1 cellular context compared by ENCODE assay signal in the genomic region with DNA sequence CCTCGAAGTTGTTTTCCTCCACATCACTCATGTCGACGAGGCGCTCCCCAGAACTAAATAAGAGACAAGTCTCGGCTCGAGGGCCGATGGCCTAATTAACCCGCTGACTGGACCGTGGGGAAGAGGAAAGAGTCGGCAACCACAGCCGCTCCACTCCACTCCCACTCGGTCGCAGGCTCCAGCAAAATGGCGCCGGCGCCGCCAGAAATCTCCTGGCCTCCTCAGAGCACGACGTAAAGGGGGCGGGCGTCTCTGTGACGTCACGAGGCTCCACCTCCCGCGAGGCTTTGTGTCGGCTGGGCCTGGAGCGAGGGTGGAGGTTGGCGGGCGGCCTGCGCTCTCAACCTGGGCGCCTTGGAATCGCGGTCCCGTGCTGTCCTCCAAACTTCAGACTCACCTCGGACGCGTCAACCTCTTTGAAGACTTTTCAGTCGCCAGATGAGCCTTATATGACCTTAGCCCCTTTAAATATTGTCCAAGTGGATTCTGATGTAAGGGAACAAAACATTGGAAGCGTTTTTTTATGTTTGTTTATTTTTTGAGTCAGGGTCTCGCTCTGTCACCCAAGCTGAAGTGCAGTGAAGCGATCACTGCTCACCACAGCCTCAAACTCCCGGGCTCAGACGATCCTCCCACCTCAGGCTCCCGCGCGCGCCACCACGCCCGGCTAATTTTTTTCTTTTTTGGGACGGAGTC.
TF ChIP-seq lines count a peak whose summit lies in the region.

A gene (minus strand): TSS at position 188 of the 696 bp plus-strand sequence. CDS start 157 bp downstream, at position 31.

TF ChIP-seq in K562, 482 proteins besides CTCF, POLR2A, EP300 and RAD21 (continued from another document and continues in another):
- TF ChIP-seq, protein P1, sequence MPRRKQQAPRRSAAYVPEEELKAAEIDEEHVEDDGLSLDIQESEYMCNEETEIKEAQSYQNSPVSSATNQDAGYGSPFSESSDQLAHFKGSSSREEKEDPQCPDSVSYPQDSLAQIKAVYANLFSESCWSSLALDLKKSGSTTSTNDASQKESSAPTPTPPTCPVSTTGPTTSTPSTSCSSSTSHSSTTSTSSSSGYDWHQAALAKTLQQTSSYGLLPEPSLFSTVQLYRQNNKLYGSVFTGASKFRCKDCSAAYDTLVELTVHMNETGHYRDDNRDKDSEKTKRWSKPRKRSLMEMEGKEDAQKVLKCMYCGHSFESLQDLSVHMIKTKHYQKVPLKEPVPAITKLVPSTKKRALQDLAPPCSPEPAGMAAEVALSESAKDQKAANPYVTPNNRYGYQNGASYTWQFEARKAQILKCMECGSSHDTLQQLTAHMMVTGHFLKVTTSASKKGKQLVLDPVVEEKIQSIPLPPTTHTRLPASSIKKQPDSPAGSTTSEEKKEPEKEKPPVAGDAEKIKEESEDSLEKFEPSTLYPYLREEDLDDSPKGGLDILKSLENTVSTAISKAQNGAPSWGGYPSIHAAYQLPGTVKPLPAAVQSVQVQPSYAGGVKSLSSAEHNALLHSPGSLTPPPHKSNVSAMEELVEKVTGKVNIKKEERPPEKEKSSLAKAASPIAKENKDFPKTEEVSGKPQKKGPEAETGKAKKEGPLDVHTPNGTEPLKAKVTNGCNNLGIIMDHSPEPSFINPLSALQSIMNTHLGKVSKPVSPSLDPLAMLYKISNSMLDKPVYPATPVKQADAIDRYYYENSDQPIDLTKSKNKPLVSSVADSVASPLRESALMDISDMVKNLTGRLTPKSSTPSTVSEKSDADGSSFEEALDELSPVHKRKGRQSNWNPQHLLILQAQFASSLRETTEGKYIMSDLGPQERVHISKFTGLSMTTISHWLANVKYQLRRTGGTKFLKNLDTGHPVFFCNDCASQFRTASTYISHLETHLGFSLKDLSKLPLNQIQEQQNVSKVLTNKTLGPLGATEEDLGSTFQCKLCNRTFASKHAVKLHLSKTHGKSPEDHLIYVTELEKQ (CRISPR knock-in tag; IDR thresholded peaks at IDR 0.05), result no peak
- TF ChIP-seq NR2F6 (CRISPR knock-in tag; IDR thresholded peaks at IDR 0.05) (no peak), POLR2AphosphoS5 (IDR thresholded peaks at IDR 0.05; ENCODE audit: control insufficient read depth, insufficient read depth, low read depth, low read length) (peak; percentile 96), KAT2B (IDR thresholded peaks at IDR 0.05; ENCODE audit: low read depth, low read length) (no peak), CBX2 (IDR thresholded peaks at IDR 0.05; ENCODE audit: insufficient read depth, low read length, poor library complexity, severe bottlenecking) (no peak), NFE2L1 (tag; IDR thresholded peaks at IDR 0.05; ENCODE audit: borderline replicate concordance, low read depth) (no peak), BRF1 (IDR thresholded peaks at IDR 0.05; ENCODE audit: borderline replicate concordance, extremely low read depth, insufficient read length) (no peak), DMBX1 (CRISPR knock-in tag; IDR thresholded peaks at IDR 0.05; ENCODE audit: borderline replicate concordance) (no peak), ASH1L (IDR thresholded peaks at IDR 0.05; ENCODE audit: borderline replicate concordance, low read depth, partially characterized antibody) (peak; percentile 42), SMAD2 (IDR thresholded peaks at IDR 0.05; ENCODE audit: low read depth, low read length) (no peak), ZNF507 (tag; conservative IDR thresholded peaks at IDR 0.05) (no peak), NCOA4 (IDR thresholded peaks at IDR 0.05; ENCODE audit: partially characterized antibody) (peak; percentile 23), SRSF9 (IDR thresholded peaks at IDR 0.05; ENCODE audit: borderline replicate concordance, low read depth, low read length) (no peak), BCL6 (CRISPR knock-in tag; IDR thresholded peaks at IDR 0.05) (no peak), ARID2 (IDR thresholded peaks at IDR 0.05) (no peak), POU5F1 (IDR thresholded peaks at IDR 0.05; ENCODE audit: borderline replicate concordance, low read depth, low read length, partially characterized antibody) (no peak), TOE1 (IDR thresholded peaks at IDR 0.05; ENCODE audit: borderline replicate concordance) (peak; percentile 31; the same call in 1 of the 2 replicates), TOE1 (CRISPR knock-in tag; IDR thresholded peaks at IDR 0.05; ENCODE audit: borderline replicate concordance, low read depth) (no peak), TRIM28 (IDR thresholded peaks at IDR 0.05) (peak; percentile 7; the same call in 1 of the 2 replicates), TEAD1 (CRISPR knock-in tag; IDR thresholded peaks at IDR 0.05) (0 out of 4 replicates have a peak, but pooled peaks of 1 of the 2 experiments have one; percentile 13), HNRNPUL1 (IDR thresholded peaks at IDR 0.05; ENCODE audit: low read length) (no peak), GATAD2A (IDR thresholded peaks at IDR 0.05) (no peak), MTA1 (IDR thresholded peaks at IDR 0.05; ENCODE audit: borderline replicate concordance) (no peak), GABPB2 (CRISPR knock-in tag; conservative IDR thresholded peaks at IDR 0.05) (no peak), SAFB2 (IDR thresholded peaks at IDR 0.05; ENCODE audit: borderline replicate concordance, low read depth, low read length, severe bottlenecking) (no peak), HDAC3 (IDR thresholded peaks at IDR 0.05; ENCODE audit: borderline replicate concordance, partially characterized antibody) (peak; percentile 10), NR1H2 (CRISPR knock-in tag; IDR thresholded peaks at IDR 0.05) (no peak), TCFL5 (CRISPR knock-in tag; conservative IDR thresholded peaks at IDR 0.05) (no peak), ILK (tag; IDR thresholded peaks at IDR 0.05; ENCODE audit: borderline replicate concordance, low read depth) (no peak), ZNF121 (CRISPR knock-in tag; conservative IDR thresholded peaks at IDR 0.05) (no peak), BMI1 (IDR thresholded peaks at IDR 0.05; ENCODE audit: low read length) (no peak), PHB2 (IDR thresholded peaks at IDR 0.05; ENCODE audit: low read depth) (no peak), ESRRA (IDR thresholded peaks at IDR 0.05; ENCODE audit: borderline replicate concordance, low read depth) (no peak; the same call in 1 of the 2 replicates), ZBTB8A (IDR thresholded peaks at IDR 0.05; ENCODE audit: partially characterized antibody) (no peak), FOXK2 (conservative IDR thresholded peaks at IDR 0.05 in 1 of 2, IDR thresholded peaks at IDR 0.05 in 1 of 2; ENCODE audit: low read depth in 2 of 2) (peak; percentile 57 to 66; a peak in 3 of 4 replicates), DPF2 (IDR thresholded peaks at IDR 0.05) (peak; percentile 39)
- TF ChIP-seq, protein P2, sequence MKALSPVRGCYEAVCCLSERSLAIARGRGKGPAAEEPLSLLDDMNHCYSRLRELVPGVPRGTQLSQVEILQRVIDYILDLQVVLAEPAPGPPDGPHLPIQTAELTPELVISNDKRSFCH (CRISPR knock-in tag; IDR thresholded peaks at IDR 0.05), result no peak
- TF ChIP-seq, protein P2 (tag; IDR thresholded peaks at IDR 0.05), result 0 out of 2 replicates have a peak, but pooled peaks have one; percentile 54
- TF ChIP-seq, protein P3, sequence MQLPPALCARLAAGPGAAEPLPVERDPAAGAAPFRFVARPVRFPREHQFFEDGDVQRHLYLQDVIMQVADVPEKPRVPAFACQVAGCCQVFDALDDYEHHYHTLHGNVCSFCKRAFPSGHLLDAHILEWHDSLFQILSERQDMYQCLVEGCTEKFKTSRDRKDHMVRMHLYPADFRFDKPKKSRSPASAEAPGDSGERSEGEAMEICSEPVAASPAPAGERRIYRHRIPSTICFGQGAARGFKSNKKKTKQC (CRISPR knock-in tag; IDR thresholded peaks at IDR 0.05), result no peak
- TF ChIP-seq, protein P4, sequence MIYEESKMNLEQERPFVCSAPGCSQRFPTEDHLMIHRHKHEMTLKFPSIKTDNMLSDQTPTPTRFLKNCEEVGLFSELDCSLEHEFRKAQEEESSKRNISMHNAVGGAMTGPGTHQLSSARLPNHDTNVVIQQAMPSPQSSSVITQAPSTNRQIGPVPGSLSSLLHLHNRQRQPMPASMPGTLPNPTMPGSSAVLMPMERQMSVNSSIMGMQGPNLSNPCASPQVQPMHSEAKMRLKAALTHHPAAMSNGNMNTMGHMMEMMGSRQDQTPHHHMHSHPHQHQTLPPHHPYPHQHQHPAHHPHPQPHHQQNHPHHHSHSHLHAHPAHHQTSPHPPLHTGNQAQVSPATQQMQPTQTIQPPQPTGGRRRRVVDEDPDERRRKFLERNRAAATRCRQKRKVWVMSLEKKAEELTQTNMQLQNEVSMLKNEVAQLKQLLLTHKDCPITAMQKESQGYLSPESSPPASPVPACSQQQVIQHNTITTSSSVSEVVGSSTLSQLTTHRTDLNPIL (CRISPR knock-in tag; IDR thresholded peaks at IDR 0.05), result no peak
- TF ChIP-seq, protein P5, sequence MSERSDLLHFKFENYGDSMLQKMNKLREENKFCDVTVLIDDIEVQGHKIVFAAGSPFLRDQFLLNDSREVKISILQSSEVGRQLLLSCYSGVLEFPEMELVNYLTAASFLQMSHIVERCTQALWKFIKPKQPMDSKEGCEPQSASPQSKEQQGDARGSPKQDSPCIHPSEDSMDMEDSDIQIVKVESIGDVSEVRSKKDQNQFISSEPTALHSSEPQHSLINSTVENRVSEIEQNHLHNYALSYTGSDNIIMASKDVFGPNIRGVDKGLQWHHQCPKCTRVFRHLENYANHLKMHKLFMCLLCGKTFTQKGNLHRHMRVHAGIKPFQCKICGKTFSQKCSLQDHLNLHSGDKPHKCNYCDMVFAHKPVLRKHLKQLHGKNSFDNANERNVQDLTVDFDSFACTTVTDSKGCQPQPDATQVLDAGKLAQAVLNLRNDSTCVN (CRISPR knock-in tag; IDR thresholded peaks at IDR 0.05), result no peak
- TF ChIP-seq, protein P6, sequence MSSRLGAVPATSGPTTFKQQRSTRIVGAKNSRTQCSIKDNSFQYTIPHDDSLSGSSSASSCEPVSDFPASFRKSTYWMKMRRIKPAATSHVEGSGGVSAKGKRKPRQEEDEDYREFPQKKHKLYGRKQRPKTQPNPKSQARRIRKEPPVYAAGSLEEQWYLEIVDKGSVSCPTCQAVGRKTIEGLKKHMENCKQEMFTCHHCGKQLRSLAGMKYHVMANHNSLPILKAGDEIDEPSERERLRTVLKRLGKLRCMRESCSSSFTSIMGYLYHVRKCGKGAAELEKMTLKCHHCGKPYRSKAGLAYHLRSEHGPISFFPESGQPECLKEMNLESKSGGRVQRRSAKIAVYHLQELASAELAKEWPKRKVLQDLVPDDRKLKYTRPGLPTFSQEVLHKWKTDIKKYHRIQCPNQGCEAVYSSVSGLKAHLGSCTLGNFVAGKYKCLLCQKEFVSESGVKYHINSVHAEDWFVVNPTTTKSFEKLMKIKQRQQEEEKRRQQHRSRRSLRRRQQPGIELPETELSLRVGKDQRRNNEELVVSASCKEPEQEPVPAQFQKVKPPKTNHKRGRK (tag; IDR thresholded peaks at IDR 0.05), result no peak
- TF ChIP-seq, protein P7, sequence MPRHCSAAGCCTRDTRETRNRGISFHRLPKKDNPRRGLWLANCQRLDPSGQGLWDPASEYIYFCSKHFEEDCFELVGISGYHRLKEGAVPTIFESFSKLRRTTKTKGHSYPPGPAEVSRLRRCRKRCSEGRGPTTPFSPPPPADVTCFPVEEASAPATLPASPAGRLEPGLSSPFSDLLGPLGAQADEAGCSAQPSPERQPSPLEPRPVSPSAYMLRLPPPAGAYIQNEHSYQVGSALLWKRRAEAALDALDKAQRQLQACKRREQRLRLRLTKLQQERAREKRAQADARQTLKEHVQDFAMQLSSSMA (CRISPR knock-in tag; IDR thresholded peaks at IDR 0.05), result no peak
- TF ChIP-seq, protein P8, sequence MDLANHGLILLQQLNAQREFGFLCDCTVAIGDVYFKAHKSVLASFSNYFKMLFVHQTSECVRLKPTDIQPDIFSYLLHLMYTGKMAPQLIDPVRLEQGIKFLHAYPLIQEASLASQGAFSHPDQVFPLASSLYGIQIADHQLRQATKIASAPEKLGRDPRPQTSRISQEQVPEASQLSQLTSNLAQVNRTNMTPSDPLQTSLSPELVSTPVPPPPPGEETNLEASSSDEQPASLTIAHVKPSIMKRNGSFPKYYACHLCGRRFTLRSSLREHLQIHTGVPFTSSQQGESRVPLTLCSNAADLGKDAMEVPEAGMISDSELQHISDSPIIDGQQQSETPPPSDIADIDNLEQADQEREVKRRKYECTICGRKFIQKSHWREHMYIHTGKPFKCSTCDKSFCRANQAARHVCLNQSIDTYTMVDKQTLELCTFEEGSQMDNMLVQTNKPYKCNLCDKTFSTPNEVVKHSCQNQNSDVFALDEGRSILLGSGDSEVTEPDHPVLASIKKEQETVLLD (IDR thresholded peaks at IDR 0.05), result no peak
- TF ChIP-seq, protein P9, sequence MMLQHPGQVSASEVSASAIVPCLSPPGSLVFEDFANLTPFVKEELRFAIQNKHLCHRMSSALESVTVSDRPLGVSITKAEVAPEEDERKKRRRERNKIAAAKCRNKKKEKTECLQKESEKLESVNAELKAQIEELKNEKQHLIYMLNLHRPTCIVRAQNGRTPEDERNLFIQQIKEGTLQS (IDR thresholded peaks at IDR 0.05), result peak; percentile 70
- TF ChIP-seq, protein P9 (CRISPR knock-in tag; conservative IDR thresholded peaks at IDR 0.05), result 0 out of 2 replicates have a peak, but pooled peaks have one; percentile 31
